ENCODE assay signal across 8 cellular contexts in the genomic region with DNA sequence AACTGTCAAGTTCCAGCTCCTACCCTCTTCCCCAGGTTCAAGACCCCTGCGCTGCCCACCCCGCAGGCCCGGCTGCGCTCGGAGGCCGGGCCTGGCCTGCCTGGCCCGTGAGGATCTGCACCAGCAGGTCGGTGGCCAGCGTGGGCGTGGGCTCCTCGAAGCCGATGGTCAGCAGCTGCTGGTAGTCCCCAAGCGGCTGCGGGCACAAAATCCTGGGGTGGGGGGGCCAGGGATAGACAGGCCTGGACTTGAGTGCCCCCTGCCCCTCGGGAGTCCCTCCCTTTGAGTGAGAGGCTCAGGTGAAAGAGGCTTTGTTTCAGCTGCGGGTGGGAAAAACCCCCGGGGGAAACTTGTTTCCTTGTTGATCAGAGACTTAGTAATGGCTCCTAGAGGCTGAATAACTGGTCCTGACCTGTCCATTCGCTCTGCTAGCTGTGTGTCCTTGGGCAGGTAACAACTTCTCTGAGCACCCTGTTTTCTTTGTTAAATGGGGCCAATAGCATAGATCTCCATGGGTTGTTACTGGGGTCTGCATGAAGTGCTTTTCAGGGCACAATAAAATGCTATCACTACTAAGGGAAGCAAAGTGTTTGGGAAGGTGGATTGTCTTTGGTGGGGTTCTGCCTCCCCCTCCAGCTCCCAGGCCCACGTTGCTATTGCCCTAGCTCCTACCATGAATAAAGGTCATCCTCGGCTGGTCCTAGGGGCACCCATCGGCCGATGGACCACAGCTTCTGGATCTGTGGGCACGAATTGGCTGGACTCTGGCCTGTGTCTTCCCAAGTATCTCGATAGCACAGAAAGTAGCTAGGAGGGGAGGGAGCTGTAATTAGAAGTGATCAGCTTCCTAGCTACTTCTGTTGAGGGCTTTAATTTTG. TPM values are rescaled to one million over a fixed set of nuclear protein-coding genes. Genes with fewer than 3 reads are reported as not detected.
A peak's percentile ranks its signal among the peaks of the same experiment; 100 is the strongest.
DNase-seq lines count a peak whose midpoint lies in the region; TF ChIP-seq lines count a peak whose summit lies in the region.

No MANE protein-coding gene starts in this region.

- H3K27me3 ChIP-seq in liver (ENCODE audit: control insufficient read depth in 4 of 4, insufficient read depth in 4 of 4, low read length in 3 of 4): no peaks in the 10 kb centered on the region

- no peaks in the 10 kb centered on the region for H3K36me3 Mint-ChIP-seq in brain

- peak overlapping the region; percentile 84 to 91 (median 91) for H3K4me3 ChIP-seq in liver (ENCODE audit: low read depth in 1 of 3, low read length in 3 of 3)

- H3K4me1 Mint-ChIP-seq in brain: peaks cover 28% of the 10 kb centered on the region

- H3K9me3 ChIP-seq in liver (ENCODE audit: control insufficient read depth in 4 of 4, low read length in 3 of 4): no peaks in the 10 kb centered on the region

- H3K4me1 ChIP-seq in liver (ENCODE audit: control insufficient read depth in 4 of 4, insufficient read depth in 4 of 4, low read length in 3 of 4): peaks cover 8 to 28% (median 17%) of the 10 kb centered on the region in 4 donors

- H3K27ac Mint-ChIP-seq in brain: peak overlapping the region; percentile 92 to 98 (median 96)

- H3K27ac ChIP-seq in liver (ENCODE audit: low read depth in 1 of 2, low read length in 2 of 2) (peak overlapping the region; percentile 87 to 94), substantia nigra (ENCODE audit: low read depth, low read length, poor library complexity, severe bottlenecking) (peak overlapping the region; percentile 90)

- DNase-seq in AG08396 (ENCODE audit: low spot score) (peak; percentile 59), GM20000 (ENCODE audit: low spot score) (peak; percentile 72), NCI-H146 (lab: John Stamatoyannopoulos, UW) (peak; percentile 72), substantia nigra (lab: John Stamatoyannopoulos, UW) (peak in 13 of 49 donors; percentile 33 to 66 (median 46)), midbrain (lab: John Stamatoyannopoulos, UW) (no peak), AML-193 (lab: John Stamatoyannopoulos, UW) (no peak)

- TF ChIP-seq CTCF in GM20000 (IDR thresholded peaks at IDR 0.05; ENCODE audit: extremely low read depth, missing control alignments) (no peak), brain (conservative IDR thresholded peaks at IDR 0.05) (no peak), liver (IDR thresholded peaks at IDR 0.05; ENCODE audit: low read depth, low read length, missing input control) (no peak)

- peaks cover 4% of the 10 kb centered on the region for H3K27me3 Mint-ChIP-seq in brain

- H3K9ac ChIP-seq in liver (ENCODE audit: low read depth in 1 of 2, low read length in 2 of 2): peak overlapping the region; percentile 79 to 91

- H3K36me3 ChIP-seq in liver (ENCODE audit: control insufficient read depth in 4 of 4, insufficient read depth in 3 of 4, low read depth in 1 of 4, low read length in 3 of 4): peaks cover 0 to 3% (median 0%) of the 10 kb centered on the region in 4 donors

- H3K4me3 Mint-ChIP-seq in brain: peak overlapping the region; percentile 89 to 95 (median 94)

- peaks cover 0 to 5% (median 0%) of the 10 kb centered on the region in 5 experiments for H3K9me3 Mint-ChIP-seq in brain

- 9% methylated on average over 24 of the region's 24 CpGs for WGBS in liver

- TF ChIP-seq RAD21 in liver (IDR thresholded peaks at IDR 0.05): no peak

TF ChIP-seq in liver, 16 proteins besides CTCF, POLR2A, EP300 and RAD21:
- TF ChIP-seq, protein P1, sequence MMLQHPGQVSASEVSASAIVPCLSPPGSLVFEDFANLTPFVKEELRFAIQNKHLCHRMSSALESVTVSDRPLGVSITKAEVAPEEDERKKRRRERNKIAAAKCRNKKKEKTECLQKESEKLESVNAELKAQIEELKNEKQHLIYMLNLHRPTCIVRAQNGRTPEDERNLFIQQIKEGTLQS (IDR thresholded peaks at IDR 0.05): no peak
- TF ChIP-seq FOXA1 (IDR thresholded peaks at IDR 0.05) (no peak), EGR1 (IDR thresholded peaks at IDR 0.05; ENCODE audit: low read depth in 2 of 2) (peak in 1 of 2 donors; percentile 18), RXRA (IDR thresholded peaks at IDR 0.05) (no peak)

RNA-seq across cellular contexts. Expression of a gene that starts 3.5 kb away (rescaled TPM):
- polyA plus RNA-seq in brain (ENCODE audit: insufficient read depth, low read depth, low replicate concordance): not detected
- under 1 TPM in 1 of 2 donors, not detected in 1; 0.25 TPM for total RNA-seq in liver
- not detected for polyA plus RNA-seq in liver

RNA-seq across cellular contexts. Expression of a gene that starts 8.5 kb away (rescaled TPM):
- polyA plus RNA-seq in brain (ENCODE audit: insufficient read depth, low read depth, low replicate concordance): 168 TPM
- total RNA-seq in liver: 10 to 100 TPM in 1 of 2 donors, 1 to 10 TPM in 1; 6.4 to 33.0 TPM
- 10 to 100 TPM in 1 of 2 donors, 1 to 10 TPM in 1; 2.1 to 11.7 TPM for polyA plus RNA-seq in liver

RNA-seq across cellular contexts. Expression of a gene that starts 9.4 kb away (rescaled TPM):
- polyA plus RNA-seq in brain (ENCODE audit: insufficient read depth, low read depth, low replicate concordance) (22.6 TPM), liver (1 to 10 TPM; 1.8 to 3.9 TPM)
- 1 to 10 TPM in 1 of 2 donors, under 1 TPM in 1; 0.28 to 3.8 TPM for total RNA-seq in liver

RNA-seq across cellular contexts. Expression of a gene that starts 20.2 kb away (rescaled TPM):
- polyA plus RNA-seq in brain (ENCODE audit: insufficient read depth, low read depth, low replicate concordance) (1.9 TPM), liver (10 to 100 TPM in 1 of 2 donors, 1 to 10 TPM in 1; 5.3 to 17.9 TPM)
- 1 to 10 TPM; 1.4 to 6.6 TPM for total RNA-seq in liver

RNA-seq across cellular contexts. Expression of a gene that starts 35.5 kb away (rescaled TPM):
- 235 TPM for polyA plus RNA-seq in brain (ENCODE audit: insufficient read depth, low read depth, low replicate concordance)
- total RNA-seq in liver: 10 to 100 TPM; 28.5 to 51.9 TPM
- 10 to 100 TPM; 15.5 to 72.4 TPM for polyA plus RNA-seq in liver

Comparison
In these comparisons a context has a peak if more than half of its experiments do, and no peak if none do; other contexts are left out.
1. DNase-seq: peak in AG08396 (single experiment), GM20000 (single experiment) and NCI-H146 (single experiment); none in midbrain (single experiment) and AML-193 (0 of 2).
2. RNA of a gene that starts 8.5 kb away (polyA plus RNA-seq): 168 TPM in brain (single experiment); 2.1 to 11.7 TPM in liver; every median in the first group is over 10 times any median in the second.